Comparison of ENCODE assay signal across 8 cellular contexts in the genomic region with DNA sequence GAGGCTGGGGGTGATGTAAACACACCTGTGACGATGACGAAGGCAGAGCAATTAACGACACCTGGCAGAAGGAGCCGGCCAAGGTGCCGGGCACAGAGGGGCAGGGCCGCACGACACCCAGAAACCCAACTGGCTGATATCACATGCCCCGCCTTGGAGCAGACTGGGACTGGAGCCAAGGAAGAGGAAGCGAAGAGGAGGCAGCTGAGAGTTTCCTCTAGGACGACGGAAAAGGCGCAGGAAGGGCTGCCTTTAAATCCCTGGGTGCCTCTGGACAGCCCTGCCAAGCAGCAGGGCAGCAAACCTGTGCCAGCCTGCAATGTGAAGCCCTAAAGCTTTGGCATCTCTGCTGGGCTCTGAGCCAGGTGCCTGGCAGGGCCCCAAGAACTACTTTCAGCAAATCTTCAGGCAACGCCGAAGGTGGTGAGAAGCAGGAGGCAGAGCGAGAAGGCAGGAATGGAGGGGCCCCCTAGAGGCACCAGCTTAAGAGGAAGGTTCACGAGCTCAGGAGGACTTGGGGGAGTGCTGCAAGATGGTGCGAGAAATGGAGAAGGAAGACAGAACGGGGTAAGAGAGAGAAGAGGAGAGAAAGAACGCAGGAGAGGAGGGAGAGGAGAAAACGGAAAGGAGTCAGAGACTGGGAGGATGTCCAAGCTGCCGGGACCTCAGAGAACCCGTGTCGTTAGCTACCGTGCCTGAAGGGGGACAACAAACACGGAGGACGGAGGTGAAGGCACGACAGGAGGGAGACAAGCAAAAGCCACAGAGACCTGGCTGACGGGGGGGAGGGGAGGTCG.
DNase-seq lines count a peak whose midpoint lies in the region; ATAC-seq and TF ChIP-seq lines count a peak whose summit lies in the region.

No MANE protein-coding gene starts in this region.

- peak overlapping the region; percentile 41 for H3K27ac Mint-ChIP-seq in activated naive CD8-positive, alpha-beta T cell

- H3K79me2 ChIP-seq in parathyroid adenoma: no peaks in the 10 kb centered on the region

- no peaks in the 10 kb centered on the region for H3K27me3 ChIP-seq in parathyroid adenoma (ENCODE audit: control insufficient read depth, insufficient read depth, low read length)

- H2AFZ ChIP-seq in parathyroid adenoma: peak overlapping the region; percentile 86

- H3K36me3 ChIP-seq in parathyroid adenoma (ENCODE audit: control insufficient read depth, insufficient read depth, low read length): no peaks in the 10 kb centered on the region

- ATAC-seq in HG03439 (IDR thresholded peaks at IDR 0.05; ENCODE audit: unreplicated experiment): no peak

- peak overlapping the region; percentile 66 for H3K4me3 Mint-ChIP-seq in activated naive CD8-positive, alpha-beta T cell

- peak overlapping the region; percentile 56 for H3K4me3 ChIP-seq in parathyroid adenoma (ENCODE audit: low read depth, low read length)

- peak; percentile 28 for TF ChIP-seq CTCF in parathyroid adenoma (IDR thresholded peaks at IDR 0.05)

- peaks cover 11% of the 10 kb centered on the region for H3K4me1 ChIP-seq in parathyroid adenoma

- no peaks in the 10 kb centered on the region for H3K36me3 Mint-ChIP-seq in activated naive CD8-positive, alpha-beta T cell

- peak overlapping the region; percentile 43 for H3K27ac ChIP-seq in parathyroid adenoma

- H3K9me3 ChIP-seq in parathyroid adenoma (ENCODE audit: control insufficient read depth, low read length): no peaks in the 10 kb centered on the region

- no peaks in the 10 kb centered on the region for H3K9me3 Mint-ChIP-seq in activated naive CD8-positive, alpha-beta T cell (ENCODE audit: low read depth)

- peaks cover 7% of the 10 kb centered on the region for H3K27me3 Mint-ChIP-seq in activated naive CD8-positive, alpha-beta T cell

- peak overlapping the region; percentile 75 for H3K4me2 ChIP-seq in parathyroid adenoma (ENCODE audit: low read length)

- no peak overlapping the region for H3K9ac ChIP-seq in parathyroid adenoma

- peak; percentile 13 for DNase-seq in SKM-1 treated with dmso at 0.1 percent for 144 hours (lab: John Stamatoyannopoulos, UW; ENCODE audit: unreplicated experiment)
- no peak for DNase-seq in SKM-1 (lab: John Stamatoyannopoulos, UW; ENCODE audit: unreplicated experiment)
- DNase-seq in NCI-H82 treated with DMSO at 0.1 percent for 48 hours (lab: John Stamatoyannopoulos, UW; ENCODE audit: unreplicated experiment): peak; percentile 67
- DNase-seq in globus pallidus (ENCODE audit: low spot score): peak; percentile 66
- no peak for DNase-seq in DMS114 treated with DMSO at 0.1 percent for 48 hours (lab: John Stamatoyannopoulos, UW; ENCODE audit: unreplicated experiment)

- peaks cover 12% of the 10 kb centered on the region for H3K4me1 Mint-ChIP-seq in activated naive CD8-positive, alpha-beta T cell (ENCODE audit: low read depth)

Comparison
In these comparisons a context has a peak if more than half of its experiments do, and no peak if none do; other contexts are left out.
1. DNase-seq: peak in SKM-1 treated with dmso at 0.1 percent for 144 hours (single experiment), NCI-H82 treated with DMSO at 0.1 percent for 48 hours (single experiment) and globus pallidus (single experiment); none in SKM-1 (single experiment) and DMS114 treated with DMSO at 0.1 percent for 48 hours (single experiment).